ENCODE assay signal across 22 cellular contexts in the genomic region with DNA sequence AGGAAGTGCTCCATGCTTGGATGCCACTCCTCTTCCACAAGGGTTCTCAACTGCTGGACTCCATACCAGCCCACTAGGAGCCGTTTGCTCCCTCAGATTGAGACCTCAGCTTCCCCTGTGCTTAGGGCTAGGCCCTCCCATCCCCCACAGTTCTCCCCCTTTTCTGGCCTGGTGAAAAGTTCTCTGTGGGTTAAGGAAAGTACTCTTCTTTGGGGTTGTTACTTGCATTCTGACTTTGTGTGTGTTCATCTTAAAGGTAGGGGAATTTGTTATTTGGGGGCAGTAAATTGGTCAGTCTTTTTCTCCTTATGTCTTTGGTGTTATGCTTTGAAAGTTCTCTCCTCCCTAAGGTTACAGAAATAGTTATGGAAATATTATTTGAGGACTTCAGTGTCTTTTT. TPM values are rescaled to one million over a fixed set of nuclear protein-coding genes. Genes with fewer than 3 reads are reported as not detected.
DNase-seq lines count a peak whose midpoint lies in the region; ATAC-seq, FAIRE-seq and TF ChIP-seq lines count a peak whose summit lies in the region.
"Had no signal": no experiment of that assay in that cellular context is flagged by ENCODE, and none has a peak within 500 bp of the region (broad histone marks: within the 10 kb centered on the region; RNA-seq: fewer than 3 reads in every experiment).

No MANE protein-coding gene starts in this region.

- peak overlapping the region in 1 of 2 experiments; percentile 64; a peak in 1 of 4 replicates for H3K9ac ChIP-seq in K562 (ENCODE audit: insufficient read depth in 1 of 2, low read depth in 2 of 2, low read length in 2 of 2)
- H3K9ac ChIP-seq: BLaER1, GM23248 had no signal

- no peak overlapping the region for H2AFZ ChIP-seq in K562 (ENCODE audit: low read depth, low read length)
- H2AFZ ChIP-seq: GM23248 had no signal

- no CpG with 5 or more reads among the region's 1 CpG for WGBS in K562 (ENCODE audit: insufficient coverage, low coverage, missing lambda C conversion rate)

- no peak overlapping the region for H3K4me3 Mint-ChIP-seq in neural crest cell
- H3K4me3 Mint-ChIP-seq in stimulated activated effector memory CD8-positive, alpha-beta T cell treated with anti-CD3 and anti-CD28 coated beads, Interleukin-12 subunit alpha, Interleukin-12 subunit beta, amount 100 ng/mL, for 72 hours, result no peak overlapping the region
- H3K4me3 Mint-ChIP-seq in activated T-helper 1 cell treated with anti-CD3 and anti-CD28 coated beads, Interleukin-12 subunit alpha, Interleukin-12 subunit beta, Interleukin-2, Interleukin-4 antibody, amounts not matched to agents 30 ng/mL and 10 ng/mL and 1 ng/mL, durations not matched to agents 14 hours and 24 hours and 36 hours, result no peak overlapping the region
- H3K4me3 Mint-ChIP-seq: CD14-positive monocyte; CD4-positive, alpha-beta memory T cell had no signal

- H3K4me3 ChIP-seq in K562, result no peak overlapping the region
- H3K4me3 ChIP-seq: BLaER1, GM23248 had no signal

- H3K9me3 Mint-ChIP-seq in neural crest cell, result no peaks in the 10 kb centered on the region
- H3K9me3 Mint-ChIP-seq in stimulated activated effector memory CD8-positive, alpha-beta T cell treated with anti-CD3 and anti-CD28 coated beads, Interleukin-12 subunit alpha, Interleukin-12 subunit beta, amount 100 ng/mL, for 72 hours, result no peaks in the 10 kb centered on the region
- no peaks in the 10 kb centered on the region for H3K9me3 Mint-ChIP-seq in activated T-helper 1 cell treated with anti-CD3 and anti-CD28 coated beads, Interleukin-12 subunit alpha, Interleukin-12 subunit beta, Interleukin-2, Interleukin-4 antibody, amounts not matched to agents 30 ng/mL and 10 ng/mL and 1 ng/mL, durations not matched to agents 14 hours and 24 hours and 36 hours
- H3K9me3 Mint-ChIP-seq: CD14-positive monocyte; CD4-positive, alpha-beta memory T cell had no signal

- BruUV-seq in K562 (replicated peaks; lab: Mats Ljungman, UMichigan), result no TSS peak

- peak; percentile 90 for FAIRE-seq in GM12892 (lab: Jason Lieb, UNC)
- FAIRE-seq in K562 (lab: Jason Lieb, UNC), result no peak
- FAIRE-seq: A204.1, GM12891, GM18507, H54, HTR-8/SVneo had no signal

- no peak for TF ChIP-seq CTCF in K562 (IDR thresholded peaks at IDR 0.05 in 2 of 3, conservative IDR thresholded peaks at IDR 0.05 in 1 of 3; ENCODE audit: insufficient read depth in 2 of 3, low read depth in 1 of 3, low read length in 3 of 3)
- no peak for TF ChIP-seq CTCF in neural crest cell (conservative IDR thresholded peaks at IDR 0.05)

- H3K4me1 Mint-ChIP-seq in neural crest cell, result peaks cover 6% of the 10 kb centered on the region
- H3K4me1 Mint-ChIP-seq in stimulated activated effector memory CD8-positive, alpha-beta T cell treated with anti-CD3 and anti-CD28 coated beads, Interleukin-12 subunit alpha, Interleukin-12 subunit beta, amount 100 ng/mL, for 72 hours, result no peaks in the 10 kb centered on the region
- H3K4me1 Mint-ChIP-seq in activated T-helper 1 cell treated with anti-CD3 and anti-CD28 coated beads, Interleukin-12 subunit alpha, Interleukin-12 subunit beta, Interleukin-2, Interleukin-4 antibody, amounts not matched to agents 30 ng/mL and 10 ng/mL and 1 ng/mL, durations not matched to agents 14 hours and 24 hours and 36 hours (ENCODE audit: low read depth), result no peaks in the 10 kb centered on the region
- H3K4me1 Mint-ChIP-seq: CD14-positive monocyte; CD4-positive, alpha-beta memory T cell had no signal

- no peak overlapping the region for H3K4me2 ChIP-seq in K562 (ENCODE audit: insufficient read depth, low read length)

- intact Hi-C loops in K562 (cut with micrococcal nuclease), result no loop called here
- intact Hi-C loops in activated T-helper 1 cell treated with anti-CD3 and anti-CD28 coated beads, Interleukin-12 subunit alpha, Interleukin-12 subunit beta, Interleukin-2, Interleukin-4 antibody, amounts not matched to agents 30 ng/mL and 10 ng/mL and 1 ng/mL, durations not matched to agents 14 hours and 24 hours and 36 hours (cut with micrococcal nuclease), result no loop called here

- no peaks in the 10 kb centered on the region for H3K9me3 ChIP-seq in K562 (replicated peaks; ENCODE audit: control insufficient read depth, insufficient read depth, low read depth, low read length)
- H3K9me3 ChIP-seq: BLaER1 had no signal

- no peaks in the 10 kb centered on the region for H3K36me3 Mint-ChIP-seq in neural crest cell (ENCODE audit: low read depth)
- H3K36me3 Mint-ChIP-seq in stimulated activated effector memory CD8-positive, alpha-beta T cell treated with anti-CD3 and anti-CD28 coated beads, Interleukin-12 subunit alpha, Interleukin-12 subunit beta, amount 100 ng/mL, for 72 hours, result no peaks in the 10 kb centered on the region
- H3K36me3 Mint-ChIP-seq in activated T-helper 1 cell treated with anti-CD3 and anti-CD28 coated beads, Interleukin-12 subunit alpha, Interleukin-12 subunit beta, Interleukin-2, Interleukin-4 antibody, amounts not matched to agents 30 ng/mL and 10 ng/mL and 1 ng/mL, durations not matched to agents 14 hours and 24 hours and 36 hours (ENCODE audit: low read depth), result no peaks in the 10 kb centered on the region
- H3K36me3 Mint-ChIP-seq: CD14-positive monocyte; CD4-positive, alpha-beta memory T cell had no signal

- POLR2A ChIA-PET in K562 (lab: Yijun Ruan, JAX), result no interaction called here

- H3K9me1 ChIP-seq in K562 (ENCODE audit: control insufficient read depth, insufficient read depth, low read length), result no peaks in the 10 kb centered on the region

- no peaks in the 10 kb centered on the region for H3K36me3 ChIP-seq in K562 (ENCODE audit: control insufficient read depth, insufficient read depth, low read length)
- H3K36me3 ChIP-seq: BLaER1 had no signal

- CTCF ChIA-PET in K562 (lab: Yijun Ruan, JAX; ENCODE audit: low intra/inter-chr PET ratio), result no interaction called here

- H3K27me3 Mint-ChIP-seq in neural crest cell (ENCODE audit: low read depth), result no peaks in the 10 kb centered on the region
- peaks cover 1% of the 10 kb centered on the region for H3K27me3 Mint-ChIP-seq in activated T-helper 1 cell treated with anti-CD3 and anti-CD28 coated beads, Interleukin-12 subunit alpha, Interleukin-12 subunit beta, Interleukin-2, Interleukin-4 antibody, amounts not matched to agents 30 ng/mL and 10 ng/mL and 1 ng/mL, durations not matched to agents 14 hours and 24 hours and 36 hours (ENCODE audit: insufficient read depth)
- H3K27me3 Mint-ChIP-seq: CD4-positive, alpha-beta memory T cell had no signal

- no peak for TF ChIP-seq POLR2A in GM12892 (IDR thresholded peaks at IDR 0.05; ENCODE audit: low read depth, low read length)
- TF ChIP-seq POLR2A in K562 (conservative IDR thresholded peaks at IDR 0.05), result no peak

- peak; percentile 30 for ATAC-seq in K562
- no peak for ATAC-seq in stimulated activated effector memory CD8-positive, alpha-beta T cell treated with anti-CD3 and anti-CD28 coated beads, Interleukin-12 subunit alpha, Interleukin-12 subunit beta, amount 100 ng/mL, for 72 hours

- no peak overlapping the region for H3K27ac ChIP-seq in K562 (ENCODE audit: extremely low read depth, low read depth, low read length)
- H3K27ac ChIP-seq: BLaER1, GM23248 had no signal

- no peak for TF ChIP-seq EP300 in K562 (IDR thresholded peaks at IDR 0.05; ENCODE audit: low read length)

- DNase-seq in GM12892 (ENCODE audit: insufficient read length) (no peak), K562 (ENCODE audit: extremely low read depth in 1 of 4, low spot score in 3 of 4) (no peak), neural crest cell (ENCODE audit: low read depth, low spot score) (no peak), SW 1271 (lab: John Stamatoyannopoulos, UW) (no peak), SKM-1 treated with dmso at 0.1 percent for 144 hours (lab: John Stamatoyannopoulos, UW; ENCODE audit: unreplicated experiment) (no peak)
- DNase-seq in stimulated activated effector memory CD8-positive, alpha-beta T cell treated with anti-CD3 and anti-CD28 coated beads, Interleukin-12 subunit alpha, Interleukin-12 subunit beta, amount 100 ng/mL, for 72 hours (ENCODE audit: low spot score in 2 of 2), result no peak
- DNase-seq in activated T-helper 1 cell treated with anti-CD3 and anti-CD28 coated beads, Interleukin-12 subunit alpha, Interleukin-12 subunit beta, Interleukin-2, Interleukin-4 antibody, amounts not matched to agents 30 ng/mL and 10 ng/mL and 1 ng/mL, durations not matched to agents 14 hours and 24 hours and 36 hours (ENCODE audit: low spot score), result no peak
- DNase-seq: Calu3; CD4-positive, alpha-beta memory T cell; DMS79 treated with DMSO at 0.1 percent for 48 hours; GF-D8; GM23248; HCEC 1CT; IMR-90; KBM-7 had no signal

- no peaks in the 10 kb centered on the region for H3K27me3 ChIP-seq in K562 (ENCODE audit: control insufficient read depth in 2 of 2, insufficient read depth in 2 of 2, low read length in 2 of 2)
- H3K27me3 ChIP-seq: BLaER1 had no signal

- H4K20me1 ChIP-seq in K562 (replicated peaks; ENCODE audit: control insufficient read depth, insufficient read depth, low read length), result no peaks in the 10 kb centered on the region

- peak overlapping the region; percentile 65 for H3K27ac Mint-ChIP-seq in neural crest cell (ENCODE audit: unreplicated experiment)
- H3K27ac Mint-ChIP-seq in stimulated activated effector memory CD8-positive, alpha-beta T cell treated with anti-CD3 and anti-CD28 coated beads, Interleukin-12 subunit alpha, Interleukin-12 subunit beta, amount 100 ng/mL, for 72 hours, result peak overlapping the region; percentile 10
- H3K27ac Mint-ChIP-seq in activated T-helper 1 cell treated with anti-CD3 and anti-CD28 coated beads, Interleukin-12 subunit alpha, Interleukin-12 subunit beta, Interleukin-2, Interleukin-4 antibody, amounts not matched to agents 30 ng/mL and 10 ng/mL and 1 ng/mL, durations not matched to agents 14 hours and 24 hours and 36 hours, result no peak overlapping the region
- H3K27ac Mint-ChIP-seq: CD14-positive monocyte had no signal

- H3K79me2 ChIP-seq in K562 (ENCODE audit: control insufficient read depth, insufficient read depth, low read length), result no peaks in the 10 kb centered on the region

- peaks cover 3 to 26% of the 10 kb centered on the region in 2 experiments; a peak in 3 of 5 replicates for H3K4me1 ChIP-seq in K562 (replicated peaks in 1 of 2; ENCODE audit: control insufficient read depth in 2 of 2, insufficient read depth in 2 of 2, low read length in 2 of 2)

- TF ChIP-seq RAD21 in K562 (CRISPR knock-in tag; conservative IDR thresholded peaks at IDR 0.05 in 1 of 2, IDR thresholded peaks at IDR 0.05 in 1 of 2), result no peak

- in situ Hi-C loops in K562 (cut with MboI), result no loop called here

RNA-seq across cellular contexts. Expression of a gene that starts 24.0 kb away (rescaled TPM):
- polyA plus RNA-seq in GM12892 (2012; ENCODE audit: missing spikeins), result 70.3 TPM
- total RNA-seq in K562 (2011; cell fraction: chromatin; rRNA removed; ENCODE audit: low replicate concordance), result 167 and 504 TPM in 2 replicates
- 286 and 325 TPM in 2 replicates for total RNA-seq in K562 (2011; cell fraction: nucleolus; rRNA removed)
- total RNA-seq in K562 (2011; cell fraction: nucleoplasm; rRNA removed), result 167 and 176 TPM in 2 replicates
- total RNA-seq in K562 (2014; rRNA removed) (142 and 162 TPM in 2 replicates), K562 (2014; rRNA removed; fragmentation: Illumina TruSeq; extraction: Trizol) (74.1 and 104 TPM in 2 replicates), K562 (2015; rRNA removed; fragmentation: Illumina TruSeq; extraction: Trizol) (126 and 127 TPM in 2 replicates), K562 (2021) (174 and 177 TPM in 2 replicates), neural crest cell (150 and 162 TPM in 2 replicates)
- polyA plus RNA-seq in K562 (2011; rRNA removed) (116 and 117 TPM in 2 replicates), K562 (2014; fragmentation: Illumina TruSeq; extraction: Trizol) (120 and 130 TPM in 2 replicates), K562 (2014; fragmentation: Nextera tagmentation; extraction: Ambion mirVana) (10 to 100 TPM; 70.9 to 72.6 TPM), K562 (2014; rRNA removed) (111 and 122 TPM in 2 replicates)
- 143 and 217 TPM in 2 replicates for polyA plus RNA-seq in K562 (2011; cell fraction: cytosol; rRNA removed)
- 281 and 331 TPM in 2 replicates for polyA plus RNA-seq in K562 (2011; cell fraction: nucleus; rRNA removed)
- 148 and 159 TPM in 2 replicates for polyA plus RNA-seq in K562 (2012)
- 104 and 133 TPM in 2 replicates for polyA minus RNA-seq in K562 (2011; rRNA and poly(A)+ RNA removed)
- polyA minus RNA-seq in K562 (2011; cell fraction: cytosol; rRNA and poly(A)+ RNA removed), result 123 and 130 TPM in 2 replicates
- 142 and 151 TPM in 2 replicates for polyA minus RNA-seq in K562 (2011; cell fraction: nucleus; rRNA and poly(A)+ RNA removed)
- total RNA-seq in activated T-helper 1 cell treated with anti-CD3 and anti-CD28 coated beads, Interleukin-12 subunit alpha, Interleukin-12 subunit beta, Interleukin-2, Interleukin-4 antibody, amounts not matched to agents 30 ng/mL and 10 ng/mL and 1 ng/mL, durations not matched to agents 14 hours and 24 hours and 36 hours, result 113 and 115 TPM in 2 replicates

RNA-seq across cellular contexts. Expression of a gene that starts 39.1 kb away (rescaled TPM):
- 14.4 TPM for polyA plus RNA-seq in GM12892 (2012; ENCODE audit: missing spikeins)
- total RNA-seq in K562 (2011; cell fraction: chromatin; rRNA removed; ENCODE audit: low replicate concordance), result 3.9 and 10.8 TPM in 2 replicates
- 8.2 and 12.5 TPM in 2 replicates for total RNA-seq in K562 (2011; cell fraction: nucleolus; rRNA removed)
- total RNA-seq in K562 (2011; cell fraction: nucleoplasm; rRNA removed), result 5.0 and 5.1 TPM in 2 replicates
- 0.23 and 0.57 TPM in 2 replicates for total RNA-seq in K562 (2014; rRNA removed)
- total RNA-seq in K562 (2014; rRNA removed; fragmentation: Illumina TruSeq; extraction: Trizol), result 0.51 TPM in 1 of 2 replicates, not detected in the other
- 0.26 and 0.40 TPM in 2 replicates for total RNA-seq in K562 (2015; rRNA removed; fragmentation: Illumina TruSeq; extraction: Trizol)
- 1.2 and 1.4 TPM in 2 replicates for total RNA-seq in K562 (2021)
- 1.3 and 4.3 TPM in 2 replicates for polyA plus RNA-seq in K562 (2011; rRNA removed)
- polyA plus RNA-seq in K562 (2011; cell fraction: cytosol; rRNA removed), result 0.94 and 1.4 TPM in 2 replicates
- 35.5 and 64.0 TPM in 2 replicates for polyA plus RNA-seq in K562 (2011; cell fraction: nucleus; rRNA removed)
- 3.4 and 6.1 TPM in 2 replicates for polyA plus RNA-seq in K562 (2012)
- polyA plus RNA-seq in K562 (2014; fragmentation: Illumina TruSeq; extraction: Trizol), result 0.30 and 1.1 TPM in 2 replicates
- polyA plus RNA-seq in K562 (2014; fragmentation: Nextera tagmentation; extraction: Ambion mirVana), result under 1 TPM; 0.08 to 0.10 TPM
- 1.8 and 5.0 TPM in 2 replicates for polyA plus RNA-seq in K562 (2014; rRNA removed)
- polyA minus RNA-seq in K562 (2011; rRNA and poly(A)+ RNA removed), result 0.56 and 1.1 TPM in 2 replicates
- 1.0 and 1.2 TPM in 2 replicates for polyA minus RNA-seq in K562 (2011; cell fraction: cytosol; rRNA and poly(A)+ RNA removed)
- polyA minus RNA-seq in K562 (2011; cell fraction: nucleus; rRNA and poly(A)+ RNA removed), result 3.1 and 6.1 TPM in 2 replicates
- total RNA-seq in neural crest cell, result 15.0 and 18.1 TPM in 2 replicates
- 6.5 and 8.2 TPM in 2 replicates for total RNA-seq in activated T-helper 1 cell treated with anti-CD3 and anti-CD28 coated beads, Interleukin-12 subunit alpha, Interleukin-12 subunit beta, Interleukin-2, Interleukin-4 antibody, amounts not matched to agents 30 ng/mL and 10 ng/mL and 1 ng/mL, durations not matched to agents 14 hours and 24 hours and 36 hours

RNA-seq across cellular contexts. Expression of a gene that starts 39.2 kb away (rescaled TPM):
- polyA plus RNA-seq in GM12892 (2012; ENCODE audit: missing spikeins), result 6.4 TPM
- total RNA-seq in K562 (2011; cell fraction: chromatin; rRNA removed; ENCODE audit: low replicate concordance), result 60.1 and 195 TPM in 2 replicates
- total RNA-seq in K562 (2011; cell fraction: nucleolus; rRNA removed), result 128 and 136 TPM in 2 replicates
- 70.7 and 81.4 TPM in 2 replicates for total RNA-seq in K562 (2011; cell fraction: nucleoplasm; rRNA removed)
- total RNA-seq in K562 (2014; rRNA removed) (15.0 and 24.2 TPM in 2 replicates), K562 (2014; rRNA removed; fragmentation: Illumina TruSeq; extraction: Trizol) (12.5 and 17.5 TPM in 2 replicates), K562 (2015; rRNA removed; fragmentation: Illumina TruSeq; extraction: Trizol) (14.4 and 15.6 TPM in 2 replicates), K562 (2021) (44.6 and 53.1 TPM in 2 replicates), neural crest cell (42.4 and 44.9 TPM in 2 replicates)
- polyA plus RNA-seq in K562 (2011; rRNA removed) (30.4 and 48.7 TPM in 2 replicates), K562 (2014; fragmentation: Illumina TruSeq; extraction: Trizol) (28.8 and 29.6 TPM in 2 replicates), K562 (2014; fragmentation: Nextera tagmentation; extraction: Ambion mirVana) (1 to 10 TPM; 8.7 to 8.8 TPM), K562 (2014; rRNA removed) (34.2 and 35.0 TPM in 2 replicates)
- polyA plus RNA-seq in K562 (2011; cell fraction: cytosol; rRNA removed), result 44.7 and 74.3 TPM in 2 replicates
- polyA plus RNA-seq in K562 (2011; cell fraction: nucleus; rRNA removed), result 195 and 281 TPM in 2 replicates
- polyA plus RNA-seq in K562 (2012), result 22.8 and 35.5 TPM in 2 replicates
- 22.1 and 29.0 TPM in 2 replicates for polyA minus RNA-seq in K562 (2011; rRNA and poly(A)+ RNA removed)
- 28.9 and 31.4 TPM in 2 replicates for polyA minus RNA-seq in K562 (2011; cell fraction: cytosol; rRNA and poly(A)+ RNA removed)
- polyA minus RNA-seq in K562 (2011; cell fraction: nucleus; rRNA and poly(A)+ RNA removed), result 45.0 and 58.2 TPM in 2 replicates
- 53.8 and 54.3 TPM in 2 replicates for total RNA-seq in activated T-helper 1 cell treated with anti-CD3 and anti-CD28 coated beads, Interleukin-12 subunit alpha, Interleukin-12 subunit beta, Interleukin-2, Interleukin-4 antibody, amounts not matched to agents 30 ng/mL and 10 ng/mL and 1 ng/mL, durations not matched to agents 14 hours and 24 hours and 36 hours
